ENCODE assay signal across 18 cellular contexts in the genomic region with DNA sequence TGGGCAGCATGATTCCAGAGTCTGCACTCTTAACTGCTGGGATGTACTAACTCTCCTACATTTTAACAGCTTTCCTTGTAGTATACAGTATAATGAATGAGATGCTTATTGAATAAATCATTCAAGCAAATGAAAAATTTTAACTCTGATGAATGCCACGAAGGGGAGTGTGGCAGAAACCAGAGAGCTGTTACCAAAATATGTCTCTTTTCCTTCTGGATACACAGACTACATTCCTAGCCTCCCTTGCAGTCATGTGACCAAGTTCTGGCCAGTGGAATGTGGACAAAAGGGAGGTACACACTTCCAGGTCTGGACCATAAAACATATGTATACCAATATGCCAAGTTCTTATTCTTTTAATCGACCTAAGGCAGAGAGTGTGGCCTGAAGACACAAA. TPM values are rescaled to one million over a fixed set of nuclear protein-coding genes. Genes with fewer than 3 reads are reported as not detected.
DNase-seq lines count a peak whose midpoint lies in the region; ATAC-seq and TF ChIP-seq lines count a peak whose summit lies in the region.
"Had no signal": no experiment of that assay in that cellular context is flagged by ENCODE, and none has a peak within 500 bp of the region (broad histone marks: within the 10 kb centered on the region; RNA-seq: fewer than 3 reads in every experiment).

No MANE protein-coding gene starts in this region.

- no peak overlapping the region for H3K9ac ChIP-seq in DND-41 (ENCODE audit: low read depth, low read length)

- H2AFZ ChIP-seq in DND-41 (ENCODE audit: low read depth, low read length) = 0 out of 2 replicates have a peak overlapping the region, but pooled peaks have one; percentile 45
- peak overlapping the region; percentile 59 for H2AFZ ChIP-seq in osteoblast (ENCODE audit: low read length)

- H3K27ac Mint-ChIP-seq in chondrocyte (ENCODE audit: unreplicated experiment) = peak overlapping the region; percentile 24
- H3K27ac Mint-ChIP-seq in activated naive CD4-positive, alpha-beta T cell treated with anti-CD3 and anti-CD28 coated beads for 36 hours = no peak overlapping the region

- H3K4me3 ChIP-seq in DND-41 (ENCODE audit: low read depth in 1 of 2, low read length in 2 of 2) (no peak overlapping the region), osteoblast (ENCODE audit: insufficient read depth, low read length) (no peak overlapping the region)
- H3K4me3 ChIP-seq: prostate gland, upper lobe of left lung had no signal

- CTCF ChIA-PET in activated naive CD4-positive, alpha-beta T cell treated with anti-CD3 and anti-CD28 coated beads for 36 hours (lab: Charles Lee) = interaction anchor here (1.0 to 1.4 kb wide), 2 partner anchors 11 to 28 kb away, joined by 3 to 4 read pairs; no protein-coding TSS in a partner anchor

- no peak for ATAC-seq in DND-41 (ENCODE audit: insufficient read depth, low read depth)
- ATAC-seq in HG03159 (IDR thresholded peaks at IDR 0.05; ENCODE audit: unreplicated experiment) = no peak
- ATAC-seq: esophagus mucosa had no signal

- no peaks in the 10 kb centered on the region for H3K9me3 Mint-ChIP-seq in chondrocyte (ENCODE audit: low read depth)
- no peaks in the 10 kb centered on the region for H3K9me3 Mint-ChIP-seq in activated naive CD4-positive, alpha-beta T cell treated with anti-CD3 and anti-CD28 coated beads for 36 hours
- H3K9me3 Mint-ChIP-seq: T-helper 1 cell treated with Interleukin-12 subunit alpha and Interleukin-12 subunit beta and Interleukin-4 antibody, amounts not matched to agents 30 μg/mL and 1 μg/mL, for 36 hours had no signal

- H3K4me2 ChIP-seq in DND-41 (ENCODE audit: insufficient read depth, low read length) = no peak overlapping the region
- no peak overlapping the region for H3K4me2 ChIP-seq in osteoblast (ENCODE audit: insufficient read depth, low read length)

- no peak for DNase-seq in DND-41
- DNase-seq in LHCN-M2 (ENCODE audit: low read depth) = peak; percentile 15
- no peak for DNase-seq in chondrocyte (ENCODE audit: low spot score)
- DNase-seq in osteoblast (ENCODE audit: insufficient read length, low spot score, missing footprints) = peak; percentile 68
- DNase-seq in activated naive CD4-positive, alpha-beta T cell treated with anti-CD3 and anti-CD28 coated beads for 36 hours = no peak
- no peak for DNase-seq in cardiac septum (ENCODE audit: low spot score)
- DNase-seq: activated effector memory CD4-positive, alpha-beta T cell treated with anti-CD3 and anti-CD28 coated beads, Interleukin-2, amount 50 U/mL, for 16 hours; amniotic stem cell; glutamatergic neuron; NCI-H1092 treated with DMSO at 0.1 percent for 48 hours; small intestine; stimulated activated CD4-positive, alpha-beta T cell treated with anti-CD3 and anti-CD28 coated beads, Interleukin-4, amount 100 ng/mL, for 24 hours; upper lobe of left lung; WERI-Rb-1 had no signal

- no peaks in the 10 kb centered on the region for H3K36me3 Mint-ChIP-seq in chondrocyte (ENCODE audit: low read depth)
- H3K36me3 Mint-ChIP-seq in activated naive CD4-positive, alpha-beta T cell treated with anti-CD3 and anti-CD28 coated beads for 36 hours (ENCODE audit: low read depth) = no peaks in the 10 kb centered on the region

- TF ChIP-seq CTCF in DND-41 (IDR thresholded peaks at IDR 0.05; ENCODE audit: borderline replicate concordance, extremely low read depth, low read length, poor library complexity, severe bottlenecking) (no peak), chondrocyte (IDR thresholded peaks at IDR 0.05) (no peak), osteoblast (IDR thresholded peaks at IDR 0.05; ENCODE audit: extremely low read depth, low read depth, low read length) (no peak)

- H3K4me3 Mint-ChIP-seq in chondrocyte (ENCODE audit: unreplicated experiment) = no peak overlapping the region
- no peak overlapping the region for H3K4me3 Mint-ChIP-seq in activated naive CD4-positive, alpha-beta T cell treated with anti-CD3 and anti-CD28 coated beads for 36 hours
- H3K4me3 Mint-ChIP-seq: T-helper 1 cell treated with Interleukin-12 subunit alpha and Interleukin-12 subunit beta and Interleukin-4 antibody, amounts not matched to agents 30 μg/mL and 1 μg/mL, for 36 hours had no signal

- peaks cover 11% of the 10 kb centered on the region for H3K4me1 Mint-ChIP-seq in chondrocyte (ENCODE audit: low read depth)
- peaks cover 12% of the 10 kb centered on the region for H3K4me1 Mint-ChIP-seq in activated naive CD4-positive, alpha-beta T cell treated with anti-CD3 and anti-CD28 coated beads for 36 hours (ENCODE audit: low read depth)

- H3K36me3 ChIP-seq in DND-41 (ENCODE audit: insufficient read depth, low read length) = no peaks in the 10 kb centered on the region
- no peaks in the 10 kb centered on the region for H3K36me3 ChIP-seq in osteoblast (ENCODE audit: insufficient read depth, low read length)
- H3K36me3 ChIP-seq: prostate gland, upper lobe of left lung, WERI-Rb-1 had no signal

- no peak overlapping the region for H3K27ac ChIP-seq in DND-41 (ENCODE audit: low read length)
- no peak overlapping the region for H3K27ac ChIP-seq in osteoblast (ENCODE audit: low read depth, low read length)
- H3K27ac ChIP-seq: prostate gland, upper lobe of left lung, WERI-Rb-1 had no signal

- peaks cover 31% of the 10 kb centered on the region for H3K4me1 ChIP-seq in DND-41 (ENCODE audit: insufficient read depth, low read length)
- H3K4me1 ChIP-seq in osteoblast (ENCODE audit: insufficient read depth, low read length) = peaks cover 23% of the 10 kb centered on the region
- H3K4me1 ChIP-seq: prostate gland had no signal

- H3K27me3 ChIP-seq in DND-41 (ENCODE audit: insufficient read depth, low read length, poor library complexity) = no peaks in the 10 kb centered on the region
- no peaks in the 10 kb centered on the region for H3K27me3 ChIP-seq in osteoblast (ENCODE audit: insufficient read depth, low read length)
- H3K27me3 ChIP-seq: upper lobe of left lung had no signal

- no peaks in the 10 kb centered on the region for H3K9me3 ChIP-seq in DND-41 (ENCODE audit: insufficient read depth, low read length, severe bottlenecking)
- H3K9me3 ChIP-seq in osteoblast (ENCODE audit: low read depth, low read length) = no peaks in the 10 kb centered on the region
- H3K9me3 ChIP-seq: prostate gland, upper lobe of left lung had no signal

- H3K79me2 ChIP-seq in DND-41 (ENCODE audit: insufficient read depth, low read length) (peaks cover 32% of the 10 kb centered on the region), osteoblast (ENCODE audit: insufficient read depth, low read length) (peaks cover 30% of the 10 kb centered on the region)

- intact Hi-C loops in activated naive CD4-positive, alpha-beta T cell treated with anti-CD3 and anti-CD28 coated beads for 36 hours (cut with micrococcal nuclease) = no loop called here
- intact Hi-C loops in cardiac septum (cut with DNase I) = no loop called here

- H3K27me3 Mint-ChIP-seq in chondrocyte (ENCODE audit: low read depth) = peaks cover 2% of the 10 kb centered on the region
- no peaks in the 10 kb centered on the region for H3K27me3 Mint-ChIP-seq in activated naive CD4-positive, alpha-beta T cell treated with anti-CD3 and anti-CD28 coated beads for 36 hours (ENCODE audit: low read depth)

- H4K20me1 ChIP-seq in DND-41 (ENCODE audit: insufficient read depth, low read length) = no peaks in the 10 kb centered on the region
- peaks cover 24% of the 10 kb centered on the region for H4K20me1 ChIP-seq in osteoblast (ENCODE audit: insufficient read depth, low read length)

RNA-seq across cellular contexts. Expression of a gene that starts 1.7 kb away (rescaled TPM):
- total RNA-seq in LHCN-M2 (2014; rRNA removed) = 39.9 and 48.9 TPM in 2 replicates
- polyA plus RNA-seq in LHCN-M2 (2012) = 16.5 TPM
- 49.5 to 50.0 TPM (median 49.9 TPM) in 3 replicates for total RNA-seq in chondrocyte
- total RNA-seq in osteoblast = 91.9 and 94.9 TPM in 2 replicates
- total RNA-seq in activated naive CD4-positive, alpha-beta T cell treated with anti-CD3 and anti-CD28 coated beads for 36 hours = 10 to 100 TPM; 65.8 to 65.9 TPM
- 7.9 TPM for total RNA-seq in cardiac septum

Comparison
In these comparisons a context has a peak if more than half of its experiments do, and no peak if none do; other contexts are left out.
1. DNase-seq: peak in LHCN-M2 (single experiment) and osteoblast (single experiment); none in DND-41 (single experiment), chondrocyte (single experiment), activated naive CD4-positive, alpha-beta T cell treated with anti-CD3 and anti-CD28 coated beads for 36 hours (single experiment) and cardiac septum (single experiment).